8 cellular contexts compared by ENCODE assay signal in genomic region chr14:67820428-67820881, GRCh38. TPM values are rescaled to one million over a fixed set of nuclear protein-coding genes. Genes with fewer than 3 reads are reported as not detected.
DNase-seq lines count a peak whose midpoint lies in the region; ATAC-seq and TF ChIP-seq lines count a peak whose summit lies in the region.

No MANE protein-coding gene starts in this region.

- H3K4me1 ChIP-seq in heart right ventricle (peaks cover 4 to 45% (median 14%) of the 10 kb centered on the region in 9 donors), right atrium auricular region (peaks cover 0 to 21% of the 10 kb centered on the region in 2 donors), OCI-LY3 (ENCODE audit: low read length) (peaks cover 26% of the 10 kb centered on the region)

- H3K4me3 ChIP-seq in heart right ventricle = peak overlapping the region in 9 of 10 donors; percentile 68 to 95 (median 82)
- H3K4me3 ChIP-seq in right atrium auricular region = peak overlapping the region in 1 of 2 donors; percentile 81
- peak overlapping the region; percentile 90 for H3K4me3 ChIP-seq in OCI-LY3 (ENCODE audit: low read length)
- peak overlapping the region; percentile 89 for H3K4me3 ChIP-seq in coronary artery

- H3K4me1 Mint-ChIP-seq in naive B cell = peaks cover 19 to 51% (median 21%) of the 10 kb centered on the region in 3 donors

- no peaks in the 10 kb centered on the region for H3K27me3 Mint-ChIP-seq in naive B cell

- H2AFZ ChIP-seq in OCI-LY3 (ENCODE audit: low read depth, low read length) = peak overlapping the region; percentile 94

- intact Hi-C loops in heart right ventricle (cut with DNase I) = no loop called here

- peaks cover 20% of the 10 kb centered on the region for H3K79me2 ChIP-seq in OCI-LY3 (ENCODE audit: low read length)

- H3K4me2 ChIP-seq in OCI-LY3 (ENCODE audit: low read length) = peak overlapping the region; percentile 95

- no peak for ATAC-seq in heart right ventricle
- no peak for ATAC-seq in naive B cell (ENCODE audit: low read depth in 2 of 2)
- no peak for ATAC-seq in HG02970 (IDR thresholded peaks at IDR 0.05; ENCODE audit: low FRiP score, unreplicated experiment)

- no peaks in the 10 kb centered on the region for H3K36me3 Mint-ChIP-seq in naive B cell

- DNase-seq in heart right ventricle (no peak), right atrium auricular region (ENCODE audit: low spot score) (no peak), coronary artery (ENCODE audit: low spot score) (no peak), naive B cell (no peak), NCI-H226 (no peak), GOT3 (lab: John Stamatoyannopoulos, UW) (no peak)

- H3K27me3 ChIP-seq in heart right ventricle (no peaks in the 10 kb centered on the region), right atrium auricular region (no peaks in the 10 kb centered on the region), OCI-LY3 (ENCODE audit: low read depth, low read length) (no peaks in the 10 kb centered on the region)

- TF ChIP-seq CTCF in heart right ventricle (IDR thresholded peaks at IDR 0.05) = no peak
- TF ChIP-seq CTCF in right atrium auricular region (IDR thresholded peaks at IDR 0.05) = no peak
- no peak for TF ChIP-seq CTCF in OCI-LY3 (IDR thresholded peaks at IDR 0.05; ENCODE audit: low read depth, low read length)
- TF ChIP-seq CTCF in coronary artery (IDR thresholded peaks at IDR 0.05) = no peak

- peak overlapping the region in 5 of 6 donors; percentile 95 to 98 (median 98) for H3K27ac Mint-ChIP-seq in naive B cell

- H3K9me3 ChIP-seq in heart right ventricle (no peaks in the 10 kb centered on the region), right atrium auricular region (no peaks in the 10 kb centered on the region), OCI-LY3 (ENCODE audit: insufficient read depth, low read length) (no peaks in the 10 kb centered on the region)

- peaks cover 0 to 19% (median 0%) of the 10 kb centered on the region in 9 donors for H3K36me3 ChIP-seq in heart right ventricle
- no peaks in the 10 kb centered on the region for H3K36me3 ChIP-seq in right atrium auricular region
- H3K36me3 ChIP-seq in OCI-LY3 (replicated peaks; ENCODE audit: low read depth, low read length) = peaks cover 3% of the 10 kb centered on the region

- H4K20me1 ChIP-seq in OCI-LY3 (ENCODE audit: insufficient read depth, low read length) = no peaks in the 10 kb centered on the region

- H3K4me3 Mint-ChIP-seq in naive B cell = peak overlapping the region; percentile 97 to 100 (median 98)

- peak overlapping the region in 3 of 10 donors; percentile 63 to 87 (median 83) for H3K27ac ChIP-seq in heart right ventricle
- H3K27ac ChIP-seq in right atrium auricular region = no peak overlapping the region
- peak overlapping the region; percentile 82 for H3K27ac ChIP-seq in OCI-LY3 (ENCODE audit: low read length)
- no peak overlapping the region for H3K27ac ChIP-seq in coronary artery

- 26 to 27% methylated on average over 12 of the region's 12 CpGs for WGBS in heart right ventricle, 2 donors

- peak overlapping the region; percentile 97 for H3K9ac ChIP-seq in OCI-LY3 (ENCODE audit: low read length)

- no peaks in the 10 kb centered on the region for H3K9me3 Mint-ChIP-seq in naive B cell

RNA-seq across cellular contexts. Expression of gene RAD51B, which starts 0.9 kb away (rescaled TPM):
- total RNA-seq in heart right ventricle (1 to 10 TPM; 2.4 to 8.6 (median 3.6) TPM), right atrium auricular region (1 to 10 TPM; 1.2 to 1.5 TPM)
- polyA plus RNA-seq in heart right ventricle (1 to 10 TPM in 1 of 2 donors, under 1 TPM in 1; 0.88 to 1.5 TPM), naive B cell (ENCODE audit: low read depth in 6 of 6) (10 to 100 TPM; 27.4 to 37.2 (median 31.8) TPM)

RNA-seq across cellular contexts. Expression of gene ZFYVE26, which starts 4.1 kb away (rescaled TPM):
- total RNA-seq in heart right ventricle (10 to 100 TPM; 11.0 to 17.9 (median 15.4) TPM), right atrium auricular region (10 to 100 TPM; 10.5 to 11.8 TPM)
- polyA plus RNA-seq in heart right ventricle (1 to 10 TPM; 2.8 to 5.6 TPM), naive B cell (ENCODE audit: low read depth in 6 of 6) (1 to 10 TPM in 5 of 6 donors, under 1 TPM in 1; 0.09 to 6.2 (median 2.7) TPM)
